In the genomic region with DNA sequence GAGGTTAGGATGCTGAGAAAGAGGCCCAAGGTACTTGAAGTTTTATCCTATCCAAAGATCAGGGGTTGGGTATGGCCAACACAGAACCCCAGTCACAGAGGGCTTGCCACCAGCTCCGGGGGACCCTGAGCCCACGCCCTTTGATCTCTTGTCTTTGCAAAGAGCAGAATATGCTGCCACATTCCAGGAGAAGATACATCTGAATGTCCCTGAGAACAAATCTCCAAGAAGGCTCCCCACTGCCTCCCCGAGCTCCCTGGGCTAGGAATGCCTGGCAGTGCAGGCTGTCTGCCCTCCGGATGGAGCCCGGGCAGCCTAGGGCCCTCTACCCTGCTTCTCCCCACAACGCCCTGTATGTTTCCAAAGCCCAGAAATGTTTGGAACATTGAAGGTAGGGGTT, we compare ENCODE assay signal across 37 cellular contexts. TPM values are rescaled to one million over a fixed set of nuclear protein-coding genes. Genes with fewer than 3 reads are reported as not detected.
"Had no signal": no experiment of that assay in that cellular context is flagged by ENCODE, and none has a peak within 500 bp of the region (broad histone marks: within the 10 kb centered on the region; RNA-seq: fewer than 3 reads in every experiment).

No MANE protein-coding gene starts in this region.

- ATAC-seq: activated CD8-positive, alpha-beta T cell treated with anti-CD3 and anti-CD28 coated beads for 36 hours; activated naive CD8-positive, alpha-beta T cell treated with anti-CD3 and anti-CD28 coated beads, Interleukin-2, amount 50 U/mL, for 24 hours; body of pancreas; effector memory CD8-positive, alpha-beta T cell; heart left ventricle; T-cell; WTC11 had no signal

- H3K9me3 ChIP-seq: adrenal gland, body of pancreas, esophagus squamous epithelium, gastrocnemius medialis, heart left ventricle had no signal

- H3K36me3 Mint-ChIP-seq: activated naive CD4-positive, alpha-beta T cell treated with anti-CD3 and anti-CD28 coated beads, Interleukin-2, amount 50 U/mL, for 24 hours; activated naive CD8-positive, alpha-beta T cell treated with anti-CD3 and anti-CD28 coated beads for 36 hours; T-cell had no signal

- H3K4me3 Mint-ChIP-seq: activated CD8-positive, alpha-beta T cell treated with anti-CD3 and anti-CD28 coated beads for 36 hours; activated naive CD4-positive, alpha-beta T cell treated with anti-CD3 and anti-CD28 coated beads for 36 hours; activated naive CD4-positive, alpha-beta T cell treated with anti-CD3 and anti-CD28 coated beads, Interleukin-2, amount 50 U/mL, for 24 hours; activated naive CD8-positive, alpha-beta T cell treated with anti-CD3 and anti-CD28 coated beads for 36 hours; activated naive CD8-positive, alpha-beta T cell treated with anti-CD3 and anti-CD28 coated beads, Interleukin-2, amount 50 U/mL, for 24 hours; activated T-helper 1 cell treated with anti-CD3 and anti-CD28 coated beads, Interleukin-12 subunit alpha, Interleukin-12 subunit beta, Interleukin-2, Interleukin-4 antibody, amounts not matched to agents 30 ng/mL and 10 ng/mL and 1 ng/mL, durations not matched to agents 14 hours and 24 hours and 36 hours; effector memory CD8-positive, alpha-beta T cell; T-cell; T-helper 1 cell treated with Interleukin-12 subunit alpha and Interleukin-12 subunit beta and Interleukin-4 antibody, amounts not matched to agents 30 μg/mL and 1 μg/mL, for 36 hours; WTC11 had no signal

- H3K27ac ChIP-seq: adrenal gland, body of pancreas, epithelial cell of prostate, esophagus squamous epithelium, gastrocnemius medialis, heart left ventricle, VCaP had no signal

- H3K27me3 ChIP-seq: adrenal gland, body of pancreas, gastrocnemius medialis had no signal

- H3K27me3 Mint-ChIP-seq: activated CD8-positive, alpha-beta T cell treated with anti-CD3 and anti-CD28 coated beads for 36 hours; activated naive CD8-positive, alpha-beta T cell treated with anti-CD3 and anti-CD28 coated beads for 36 hours had no signal

- H3K36me3 ChIP-seq: adrenal gland, esophagus squamous epithelium, gastrocnemius medialis, heart left ventricle had no signal

- H3K4me1 Mint-ChIP-seq: activated naive CD4-positive, alpha-beta T cell treated with anti-CD3 and anti-CD28 coated beads, Interleukin-2, amount 50 U/mL, for 24 hours; activated naive CD8-positive, alpha-beta T cell treated with anti-CD3 and anti-CD28 coated beads for 36 hours; activated naive CD8-positive, alpha-beta T cell treated with anti-CD3 and anti-CD28 coated beads, Interleukin-2, amount 50 U/mL, for 24 hours; T-cell; WTC11 had no signal

- DNase-seq: activated CD4-positive, alpha-beta T cell treated with anti-CD3 and anti-CD28 coated beads for 48 hours; activated CD4-positive, alpha-beta T cell treated with anti-CD3 and anti-CD28 coated beads, Interleukin-2, amount 50 U/mL, for 1 hour; activated CD4-positive, alpha-beta T cell treated with anti-CD3 and anti-CD28 coated beads, Interleukin-2, amount 50 U/mL, for 48 hours; activated CD8-positive, alpha-beta memory T cell treated with anti-CD3 and anti-CD28 coated beads for 24 hours; activated CD8-positive, alpha-beta T cell treated with anti-CD3 and anti-CD28 coated beads for 36 hours; activated effector memory CD4-positive, alpha-beta T cell treated with anti-CD3 and anti-CD28 coated beads, Interleukin-2, amount 50 U/mL, for 16 hours; activated naive CD4-positive, alpha-beta T cell treated with anti-CD3 and anti-CD28 coated beads for 36 hours; activated naive CD8-positive, alpha-beta T cell treated with anti-CD3 and anti-CD28 coated beads for 36 hours; activated naive CD8-positive, alpha-beta T cell treated with anti-CD3 and anti-CD28 coated beads, Interleukin-2, amount 50 U/mL, for 24 hours; activated T-cell treated with anti-CD3 and anti-CD28 coated beads, Interleukin-2, amount 50 U/mL, for 48 hours; adrenal gland; aorta; body of pancreas; caudate nucleus; cortex of kidney; dermis blood vessel endothelial cell; effector CD4-positive, alpha-beta T cell; effector memory CD8-positive, alpha-beta T cell; esophagus squamous epithelium; glutamatergic neuron; T-cell; T-helper 9 cell had no signal

- H3K9me3 Mint-ChIP-seq: activated CD8-positive, alpha-beta T cell treated with anti-CD3 and anti-CD28 coated beads for 36 hours; activated naive CD4-positive, alpha-beta T cell treated with anti-CD3 and anti-CD28 coated beads for 36 hours; activated naive CD4-positive, alpha-beta T cell treated with anti-CD3 and anti-CD28 coated beads, Interleukin-2, amount 50 U/mL, for 24 hours; activated naive CD8-positive, alpha-beta T cell treated with anti-CD3 and anti-CD28 coated beads for 36 hours; activated naive CD8-positive, alpha-beta T cell treated with anti-CD3 and anti-CD28 coated beads, Interleukin-2, amount 50 U/mL, for 24 hours; activated T-helper 1 cell treated with anti-CD3 and anti-CD28 coated beads, Interleukin-12 subunit alpha, Interleukin-12 subunit beta, Interleukin-2, Interleukin-4 antibody, amounts not matched to agents 30 ng/mL and 10 ng/mL and 1 ng/mL, durations not matched to agents 14 hours and 24 hours and 36 hours; activated T-helper 2 cell treated with anti-CD3 and anti-CD28 coated beads, Interferon-gamma antibody, Interleukin-2, Interleukin-4, amounts not matched to agents 10 μg/mL and 5 μg/mL and 100 μg/mL, durations not matched to agents 14 hours and 24 hours and 36 hours; effector memory CD8-positive, alpha-beta T cell; T-cell; T-helper 1 cell treated with Interleukin-12 subunit alpha and Interleukin-12 subunit beta and Interleukin-4 antibody, amounts not matched to agents 30 μg/mL and 1 μg/mL, for 36 hours had no signal

- H3K4me3 ChIP-seq: adrenal gland, body of pancreas, esophagus squamous epithelium, gastrocnemius medialis, heart left ventricle had no signal

- H3K4me1 ChIP-seq: adrenal gland, body of pancreas, gastrocnemius medialis, heart left ventricle had no signal

- FAIRE-seq: bronchial epithelial cell, colon, endothelial cell of umbilical vein, TTC549 had no signal

- H3K27ac Mint-ChIP-seq: activated CD8-positive, alpha-beta T cell treated with anti-CD3 and anti-CD28 coated beads for 36 hours; activated naive CD4-positive, alpha-beta T cell treated with anti-CD3 and anti-CD28 coated beads for 36 hours; activated naive CD4-positive, alpha-beta T cell treated with anti-CD3 and anti-CD28 coated beads, Interleukin-2, amount 50 U/mL, for 24 hours; activated naive CD8-positive, alpha-beta T cell treated with anti-CD3 and anti-CD28 coated beads for 36 hours; activated naive CD8-positive, alpha-beta T cell treated with anti-CD3 and anti-CD28 coated beads, Interleukin-2, amount 50 U/mL, for 24 hours; activated T-helper 1 cell treated with anti-CD3 and anti-CD28 coated beads, Interleukin-12 subunit alpha, Interleukin-12 subunit beta, Interleukin-2, Interleukin-4 antibody, amounts not matched to agents 30 ng/mL and 10 ng/mL and 1 ng/mL, durations not matched to agents 14 hours and 24 hours and 36 hours; activated T-helper 2 cell treated with anti-CD3 and anti-CD28 coated beads, Interferon-gamma antibody, Interleukin-2, Interleukin-4, amounts not matched to agents 10 μg/mL and 5 μg/mL and 100 μg/mL, durations not matched to agents 14 hours and 24 hours and 36 hours; effector memory CD8-positive, alpha-beta T cell; T-cell; T-helper 1 cell treated with Interleukin-12 subunit alpha and Interleukin-12 subunit beta and Interleukin-4 antibody, amounts not matched to agents 30 μg/mL and 1 μg/mL, for 36 hours; WTC11 had no signal

RNA-seq across cellular contexts. Expression of a gene that starts 49.2 kb away (rescaled TPM):
- total RNA-seq: activated naive CD8-positive, alpha-beta T cell treated with anti-CD3 and anti-CD28 coated beads for 36 hours; activated T-helper 1 cell treated with anti-CD3 and anti-CD28 coated beads, Interleukin-12 subunit alpha, Interleukin-12 subunit beta, Interleukin-2, Interleukin-4 antibody, amounts not matched to agents 30 ng/mL and 10 ng/mL and 1 ng/mL, durations not matched to agents 14 hours and 24 hours and 36 hours; activated T-helper 2 cell treated with anti-CD3 and anti-CD28 coated beads, Interferon-gamma antibody, Interleukin-2, Interleukin-4, amounts not matched to agents 10 μg/mL and 5 μg/mL and 100 μg/mL, durations not matched to agents 14 hours and 24 hours and 36 hours; chondrocyte; endothelial cell of umbilical vein; fibroblast of lung had no signal
- polyA plus RNA-seq: aorta, endothelial cell of umbilical vein had no signal
